24 cellular contexts compared by ENCODE assay signal in genomic region chr14:72998252-72998903, GRCh38. TPM values are rescaled to one million over a fixed set of nuclear protein-coding genes. Genes with fewer than 3 reads are reported as not detected.
A peak's percentile ranks its signal among the peaks of the same experiment; 100 is the strongest.
DNase-seq lines count a peak whose midpoint lies in the region; ATAC-seq and TF ChIP-seq lines count a peak whose summit lies in the region.
"Had no signal": no experiment of that assay in that cellular context is flagged by ENCODE, and none has a peak within 500 bp of the region (broad histone marks: within the 10 kb centered on the region; RNA-seq: fewer than 3 reads in every experiment).

No MANE protein-coding gene starts in this region.

- ATAC-seq in activated naive CD8-positive, alpha-beta T cell treated with anti-CD3 and anti-CD28 coated beads, Interleukin-2, amount 50 U/mL, for 24 hours = no peak
- ATAC-seq in mucosa of descending colon (peak; percentile 66), HG03439 (IDR thresholded peaks at IDR 0.05; ENCODE audit: unreplicated experiment) (no peak)
- ATAC-seq: A549, GM12878, GM23338, HCT116 had no signal

- H3K4me3 Mint-ChIP-seq in activated naive CD8-positive, alpha-beta T cell treated with anti-CD3 and anti-CD28 coated beads for 36 hours = no peak overlapping the region
- H3K4me3 Mint-ChIP-seq in activated naive CD8-positive, alpha-beta T cell treated with anti-CD3 and anti-CD28 coated beads, Interleukin-2, amount 50 U/mL, for 24 hours = no peak overlapping the region
- no peak overlapping the region for H3K4me3 Mint-ChIP-seq in HFFc6
- H3K4me3 Mint-ChIP-seq: CD14-positive monocyte; CD4-positive, alpha-beta T cell; CD8-positive, alpha-beta memory T cell; GM23338; H9 had no signal

- H3K27me3 Mint-ChIP-seq in activated naive CD8-positive, alpha-beta T cell treated with anti-CD3 and anti-CD28 coated beads for 36 hours = no peaks in the 10 kb centered on the region
- no peaks in the 10 kb centered on the region for H3K27me3 Mint-ChIP-seq in activated naive CD8-positive, alpha-beta T cell treated with anti-CD3 and anti-CD28 coated beads, Interleukin-2, amount 50 U/mL, for 24 hours
- H3K27me3 Mint-ChIP-seq in HFFc6 (ENCODE audit: insufficient read depth) = no peaks in the 10 kb centered on the region
- H3K27me3 Mint-ChIP-seq: CD4-positive, alpha-beta T cell; CD8-positive, alpha-beta memory T cell had no signal

- no peak for TF ChIP-seq CTCF in mucosa of descending colon (IDR thresholded peaks at IDR 0.05)
- TF ChIP-seq CTCF in GM13977 (IDR thresholded peaks at IDR 0.05; ENCODE audit: extremely low read depth, insufficient read depth, missing control alignments) = no peak
- TF ChIP-seq CTCF in HFFc6 (IDR thresholded peaks at IDR 0.05) = no peak

- H3K4me1 ChIP-seq in mucosa of descending colon (ENCODE audit: low read depth) = peaks cover 3% of the 10 kb centered on the region
- H3K4me1 ChIP-seq: A549, BE2C had no signal

- H3K9me3 ChIP-seq in mucosa of descending colon = no peaks in the 10 kb centered on the region
- H3K9me3 ChIP-seq: A549; BE2C; BLaER1 treated with 17β-estradiol and CSF1 and Interleukin-3, amounts not matched to agents 10 nM and 100 nM had no signal

- no peaks in the 10 kb centered on the region for H3K36me3 ChIP-seq in mucosa of descending colon (ENCODE audit: low read depth)
- H3K36me3 ChIP-seq: BE2C had no signal

- no peaks in the 10 kb centered on the region for H3K4me1 Mint-ChIP-seq in activated naive CD8-positive, alpha-beta T cell treated with anti-CD3 and anti-CD28 coated beads for 36 hours
- H3K4me1 Mint-ChIP-seq in activated naive CD8-positive, alpha-beta T cell treated with anti-CD3 and anti-CD28 coated beads, Interleukin-2, amount 50 U/mL, for 24 hours = peaks cover 3% of the 10 kb centered on the region
- H3K4me1 Mint-ChIP-seq in HFFc6 (ENCODE audit: low read depth) = no peaks in the 10 kb centered on the region; the same call in 1 of the 2 replicates
- H3K4me1 Mint-ChIP-seq: CD14-positive monocyte had no signal

- in situ Hi-C loops in GM13977 (cut with MboI; ENCODE audit: low pct_unique_long_range_greater_than_20kb, low sequenced_read_pairs, unreplicated experiment) = no loop called here

- no peaks in the 10 kb centered on the region for H3K9me3 Mint-ChIP-seq in activated naive CD8-positive, alpha-beta T cell treated with anti-CD3 and anti-CD28 coated beads for 36 hours
- no peaks in the 10 kb centered on the region for H3K9me3 Mint-ChIP-seq in activated naive CD8-positive, alpha-beta T cell treated with anti-CD3 and anti-CD28 coated beads, Interleukin-2, amount 50 U/mL, for 24 hours
- H3K9me3 Mint-ChIP-seq in HFFc6 = no peaks in the 10 kb centered on the region
- H3K9me3 Mint-ChIP-seq: CD14-positive monocyte; CD4-positive, alpha-beta T cell; CD8-positive, alpha-beta memory T cell; GM23338; H9 had no signal

- intact Hi-C loops in mucosa of descending colon (cut with DNase I, micrococcal nuclease) = no loop called here

- no peak for DNase-seq in activated naive CD8-positive, alpha-beta T cell treated with anti-CD3 and anti-CD28 coated beads for 36 hours
- DNase-seq in activated naive CD8-positive, alpha-beta T cell treated with anti-CD3 and anti-CD28 coated beads, Interleukin-2, amount 50 U/mL, for 24 hours = no peak
- DNase-seq in mucosa of descending colon (peak in 1 of 3 donors; percentile 10), putamen (ENCODE audit: low spot score) (peak; percentile 42), GM13977 (ENCODE audit: low spot score) (no peak), HFFc6 (no peak)
- DNase-seq: 8988T; ACHN; AML-193; BE2C; CD4-positive, alpha-beta T cell; CD8-positive, alpha-beta memory T cell; DMS 273 treated with DMSO at 0.1 percent for 48 hours; DMS79; EL; GDM1; H9 had no signal

- peaks cover 8% of the 10 kb centered on the region for H3K36me3 Mint-ChIP-seq in activated naive CD8-positive, alpha-beta T cell treated with anti-CD3 and anti-CD28 coated beads for 36 hours
- H3K36me3 Mint-ChIP-seq in activated naive CD8-positive, alpha-beta T cell treated with anti-CD3 and anti-CD28 coated beads, Interleukin-2, amount 50 U/mL, for 24 hours (ENCODE audit: low read depth) = peaks cover 21% of the 10 kb centered on the region
- peaks cover 33% of the 10 kb centered on the region for H3K36me3 Mint-ChIP-seq in HFFc6 (ENCODE audit: low read depth)

- peak overlapping the region; percentile 32 for H3K27ac Mint-ChIP-seq in activated naive CD8-positive, alpha-beta T cell treated with anti-CD3 and anti-CD28 coated beads for 36 hours
- no peak overlapping the region for H3K27ac Mint-ChIP-seq in activated naive CD8-positive, alpha-beta T cell treated with anti-CD3 and anti-CD28 coated beads, Interleukin-2, amount 50 U/mL, for 24 hours
- no peak overlapping the region for H3K27ac Mint-ChIP-seq in HFFc6
- H3K27ac Mint-ChIP-seq: CD4-positive, alpha-beta T cell; GM23338 had no signal

- no peak overlapping the region for H3K4me3 ChIP-seq in mucosa of descending colon
- H3K4me3 ChIP-seq: A549; BLaER1 treated with 17β-estradiol and CSF1 and Interleukin-3, amounts not matched to agents 10 nM and 100 nM; GM12878; GM23338 had no signal

RNA-seq across cellular contexts. Expression of gene ZFYVE1, which starts 28.5 kb away (rescaled TPM):
- 1 to 10 TPM; 7.6 to 7.9 TPM for total RNA-seq in activated naive CD8-positive, alpha-beta T cell treated with anti-CD3 and anti-CD28 coated beads for 36 hours
- total RNA-seq in mucosa of descending colon = 10 to 100 TPM; 15.5 to 26.0 (median 19.9) TPM
- total RNA-seq in HFFc6 (2021; fragmentation: NEBNext Ultra II Directional; extraction: Animal tissue kit (Norgen Biotek cat#: 25700)) = 10 to 100 TPM; 13.6 to 18.3 (median 15.6) TPM

RNA-seq across cellular contexts. Expression of gene RBM25, which starts 60.0 kb away (rescaled TPM):
- 100 to 1,000 TPM; 102 to 108 TPM for total RNA-seq in activated naive CD8-positive, alpha-beta T cell treated with anti-CD3 and anti-CD28 coated beads for 36 hours
- total RNA-seq in mucosa of descending colon = 10 to 100 TPM; 66.0 to 68.7 (median 66.2) TPM
- 10 to 100 TPM; 60.2 to 71.2 (median 64.1) TPM for total RNA-seq in HFFc6 (2021; fragmentation: NEBNext Ultra II Directional; extraction: Animal tissue kit (Norgen Biotek cat#: 25700))
